In genomic region chr6:44115866-44116265, GRCh38 we compare ENCODE assay signal across 14 cellular contexts. TPM values are rescaled to one million over a fixed set of nuclear protein-coding genes. Genes with fewer than 3 reads are reported as not detected.
DNase-seq lines count a peak whose midpoint lies in the region; ATAC-seq and TF ChIP-seq lines count a peak whose summit lies in the region.
"Had no signal": no experiment of that assay in that cellular context is flagged by ENCODE, and none has a peak within 500 bp of the region (broad histone marks: within the 10 kb centered on the region; RNA-seq: fewer than 3 reads in every experiment).

No MANE protein-coding gene starts in this region.

- POLR2A ChIA-PET in CD8-positive, alpha-beta memory T cell (lab: Charles Lee): no interaction called here

- peaks cover 28% of the 10 kb centered on the region for H3K36me3 Mint-ChIP-seq in type B pancreatic cell
- peaks cover 0 to 61% (median 15%) of the 10 kb centered on the region in 3 donors for H3K36me3 Mint-ChIP-seq in CD8-positive, alpha-beta memory T cell

- H3K4me3 ChIP-seq in kidney epithelial cell (ENCODE audit: low read depth, low read length): no peak overlapping the region
- H3K4me3 ChIP-seq in CD8-positive, alpha-beta memory T cell (ENCODE audit: low read length): no peak overlapping the region
- H3K4me3 ChIP-seq: prostate gland had no signal

- H3K27ac Mint-ChIP-seq in type B pancreatic cell: peak overlapping the region; percentile 81
- peak overlapping the region in 3 of 8 donors; percentile 33 to 63 (median 35) for H3K27ac Mint-ChIP-seq in CD8-positive, alpha-beta memory T cell

- DNase-seq in amniotic epithelial cell (ENCODE audit: low read depth) (peak; percentile 58), kidney epithelial cell (ENCODE audit: low read depth) (peak; percentile 80), type B pancreatic cell (ENCODE audit: extremely low spot score, unreplicated experiment) (no peak), left colon (no peak), NCI-H748 (lab: John Stamatoyannopoulos, UW; ENCODE audit: unreplicated experiment) (no peak), SKM-1 treated with dmso at 0.1 percent for 144 hours (lab: John Stamatoyannopoulos, UW; ENCODE audit: unreplicated experiment) (no peak)
- no peak for DNase-seq in CD8-positive, alpha-beta memory T cell
- DNase-seq: activated gamma-delta T cell treated with Interleukin-2 at 50 U/mL for 16 hours, cortex of kidney, glutamatergic neuron, NCI-H526 had no signal

- no peak for TF ChIP-seq CTCF in kidney epithelial cell (IDR thresholded peaks at IDR 0.05; ENCODE audit: insufficient read depth, low read length, poor library complexity, severe bottlenecking)
- TF ChIP-seq CTCF in type B pancreatic cell (conservative IDR thresholded peaks at IDR 0.05): no peak

- peaks cover 41% of the 10 kb centered on the region for H3K4me1 Mint-ChIP-seq in type B pancreatic cell (ENCODE audit: unreplicated experiment)
- H3K4me1 Mint-ChIP-seq in CD8-positive, alpha-beta memory T cell: peaks cover 50 to 55% (median 54%) of the 10 kb centered on the region in 3 donors

- no peaks in the 10 kb centered on the region for H3K9me3 ChIP-seq in CD8-positive, alpha-beta memory T cell (ENCODE audit: low read length)
- H3K9me3 ChIP-seq: prostate gland had no signal

- ATAC-seq in left colon: no peak
- ATAC-seq: activated CD4-positive, CD25-positive, alpha-beta regulatory T cell treated with anti-CD3 and anti-CD28 coated beads, Interleukin-2, amount 50 U/mL, for 24 hours had no signal

- H3K9me3 Mint-ChIP-seq in type B pancreatic cell: no peaks in the 10 kb centered on the region
- H3K9me3 Mint-ChIP-seq in CD8-positive, alpha-beta memory T cell: no peaks in the 10 kb centered on the region

- no peaks in the 10 kb centered on the region for H3K27me3 ChIP-seq in kidney epithelial cell (ENCODE audit: control insufficient read depth, insufficient read depth, low read length)
- H3K27me3 ChIP-seq in CD8-positive, alpha-beta memory T cell (ENCODE audit: insufficient read depth, low read length, poor library complexity, severe bottlenecking): no peaks in the 10 kb centered on the region

- H3K4me1 ChIP-seq in CD8-positive, alpha-beta memory T cell (ENCODE audit: insufficient read depth, low read length): peaks cover 33% of the 10 kb centered on the region
- H3K4me1 ChIP-seq: prostate gland had no signal

- H3K27me3 Mint-ChIP-seq in type B pancreatic cell: no peaks in the 10 kb centered on the region
- no peaks in the 10 kb centered on the region for H3K27me3 Mint-ChIP-seq in CD8-positive, alpha-beta memory T cell

- no peaks in the 10 kb centered on the region for H3K36me3 ChIP-seq in kidney epithelial cell (ENCODE audit: control insufficient read depth, insufficient read depth, low read length)
- H3K36me3 ChIP-seq in CD8-positive, alpha-beta memory T cell (ENCODE audit: insufficient read depth, low read length): peaks cover 31% of the 10 kb centered on the region

- CTCF ChIA-PET in CD8-positive, alpha-beta memory T cell (lab: Charles Lee): interaction anchor here (0.9 to 1.3 kb wide), 3 partner anchors 19 to 41 kb away, joined by 3 to 4 read pairs (median 3); no protein-coding TSS in a partner anchor

- intact Hi-C loops in left colon (cut with DNase I, micrococcal nuclease): no loop called here

- peak; percentile 24; the same call in 1 of the 2 replicates for TF ChIP-seq EP300 in Ishikawa (IDR thresholded peaks at IDR 0.05; ENCODE audit: borderline replicate concordance)

- no peak overlapping the region for H3K27ac ChIP-seq in CD8-positive, alpha-beta memory T cell (ENCODE audit: low read depth, low read length)
- H3K27ac ChIP-seq: prostate gland had no signal

- no peak overlapping the region for H3K4me3 Mint-ChIP-seq in type B pancreatic cell
- peak overlapping the region in 1 of 7 donors; percentile 13 for H3K4me3 Mint-ChIP-seq in CD8-positive, alpha-beta memory T cell

- TF ChIP-seq RAD21 in Ishikawa (IDR thresholded peaks at IDR 0.05; ENCODE audit: low read depth): no peak

TF ChIP-seq in Ishikawa, 13 proteins besides CTCF, POLR2A, EP300 and RAD21:
- no peak for TF ChIP-seq REST (IDR thresholded peaks at IDR 0.05; ENCODE audit: low read depth)
- TF ChIP-seq TEAD4 (IDR thresholded peaks at IDR 0.05): peak; percentile 78
- TF ChIP-seq ZBTB7A (IDR thresholded peaks at IDR 0.05; ENCODE audit: low read depth): no peak
- peak; percentile 51; the same call in 1 of the 2 replicates for TF ChIP-seq MAX (IDR thresholded peaks at IDR 0.05)
- TF ChIP-seq TCF12 (IDR thresholded peaks at IDR 0.05; ENCODE audit: low read depth): peak; percentile 72
- TF ChIP-seq, protein P1, sequence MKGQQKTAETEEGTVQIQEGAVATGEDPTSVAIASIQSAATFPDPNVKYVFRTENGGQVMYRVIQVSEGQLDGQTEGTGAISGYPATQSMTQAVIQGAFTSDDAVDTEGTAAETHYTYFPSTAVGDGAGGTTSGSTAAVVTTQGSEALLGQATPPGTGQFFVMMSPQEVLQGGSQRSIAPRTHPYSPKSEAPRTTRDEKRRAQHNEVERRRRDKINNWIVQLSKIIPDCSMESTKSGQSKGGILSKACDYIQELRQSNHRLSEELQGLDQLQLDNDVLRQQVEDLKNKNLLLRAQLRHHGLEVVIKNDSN (IDR thresholded peaks at IDR 0.05): no peak
- no peak for TF ChIP-seq CEBPB (IDR thresholded peaks at IDR 0.05)
- TF ChIP-seq NFIC (IDR thresholded peaks at IDR 0.05): 0 out of 2 replicates have a peak, but pooled peaks have one; percentile 51
- no peak for TF ChIP-seq FOXM1 (IDR thresholded peaks at IDR 0.05; ENCODE audit: borderline replicate concordance, low read depth)

RNA-seq across cellular contexts. Expression of gene MRPL14, which starts 11.4 kb away (rescaled TPM):
- total RNA-seq in kidney epithelial cell (85.9 and 98.5 TPM in 2 replicates), type B pancreatic cell (ENCODE audit: low replicate concordance) (45.5 and 53.7 TPM in 2 replicates), left colon (10 to 100 TPM; 47.5 to 63.1 TPM)
- 10 to 100 TPM; 48.5 to 48.7 TPM for total RNA-seq in CD8-positive, alpha-beta memory T cell
- 108 TPM for polyA plus RNA-seq in CD8-positive, alpha-beta memory T cell

RNA-seq across cellular contexts. Expression of gene TMEM63B, which starts 11.5 kb away (rescaled TPM):
- total RNA-seq in kidney epithelial cell: 59.3 and 61.8 TPM in 2 replicates
- total RNA-seq in type B pancreatic cell (ENCODE audit: low replicate concordance): 45.5 and 57.5 TPM in 2 replicates
- 10 to 100 TPM; 18.4 to 20.3 TPM for total RNA-seq in CD8-positive, alpha-beta memory T cell
- polyA plus RNA-seq in CD8-positive, alpha-beta memory T cell: 1.9 TPM
- 100 to 1,000 TPM in 1 of 2 donors, 10 to 100 TPM in 1; 99.7 to 102 TPM for total RNA-seq in left colon

RNA-seq across cellular contexts. Expression of gene CAPN11, which starts 42.8 kb away (rescaled TPM):
- not detected in 2 replicates for total RNA-seq in kidney epithelial cell
- not detected in 2 replicates for total RNA-seq in type B pancreatic cell (ENCODE audit: low replicate concordance)
- total RNA-seq in CD8-positive, alpha-beta memory T cell: not detected
- polyA plus RNA-seq in CD8-positive, alpha-beta memory T cell: not detected
- 1 to 10 TPM in 1 of 2 donors, under 1 TPM in 1; 0.70 to 3.0 TPM for total RNA-seq in left colon

Comparison
In these comparisons a context has a peak if more than half of its experiments do, and no peak if none do; other contexts are left out.
1. DNase-seq: peak in amniotic epithelial cell (single experiment) and kidney epithelial cell (single experiment); none in type B pancreatic cell (single experiment), CD8-positive, alpha-beta memory T cell (0 of 5), left colon (0 of 2), NCI-H748 (single experiment) and SKM-1 treated with dmso at 0.1 percent for 144 hours (single experiment).